ENCODE assay signal across 9 cellular contexts in the genomic region with DNA sequence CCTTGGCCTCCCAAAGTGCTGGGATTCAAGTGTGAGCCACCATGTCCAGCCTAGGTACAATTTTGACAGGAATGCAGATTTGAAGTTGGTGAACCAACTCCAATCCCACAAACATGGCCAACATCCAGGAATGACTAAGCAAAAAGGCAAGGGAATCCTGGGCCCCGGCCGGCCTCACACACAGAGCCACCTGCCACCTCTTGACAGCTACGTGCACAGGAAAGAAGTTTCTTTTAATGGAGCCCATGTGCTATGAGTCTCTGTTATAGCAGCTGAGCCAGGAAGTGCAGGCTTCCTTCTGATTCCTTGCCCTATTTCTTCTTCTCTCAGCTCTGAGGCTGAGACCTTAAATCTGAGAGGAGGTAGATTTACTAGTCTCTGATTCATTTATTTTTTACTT.
DNase-seq lines count a peak whose midpoint lies in the region; ATAC-seq and TF ChIP-seq lines count a peak whose summit lies in the region.
"Had no signal": no experiment of that assay in that cellular context is flagged by ENCODE, and none has a peak within 500 bp of the region (broad histone marks: within the 10 kb centered on the region; RNA-seq: fewer than 3 reads in every experiment).

No MANE protein-coding gene starts in this region.

- H3K9me3 Mint-ChIP-seq in memory B cell, result no peaks in the 10 kb centered on the region
- H3K9me3 Mint-ChIP-seq: brain had no signal

- ATAC-seq in memory B cell (ENCODE audit: low read depth) (no peak), HG03354 (IDR thresholded peaks at IDR 0.05; ENCODE audit: poor library complexity, severe bottlenecking, unreplicated experiment) (no peak), GM18517 (IDR thresholded peaks at IDR 0.05; ENCODE audit: unreplicated experiment) (no peak)

- peak overlapping the region; percentile 21 for H3K4me3 Mint-ChIP-seq in memory B cell
- H3K4me3 Mint-ChIP-seq: brain had no signal

- no peak overlapping the region for H3K4me3 ChIP-seq in astrocyte of the spinal cord (ENCODE audit: low read depth, low read length)

- H3K4me1 Mint-ChIP-seq in memory B cell, result peaks cover 28% of the 10 kb centered on the region

- no peak for TF ChIP-seq CTCF in astrocyte of the spinal cord (IDR thresholded peaks at IDR 0.05; ENCODE audit: low read depth, low read length)

- no peaks in the 10 kb centered on the region for H3K27me3 Mint-ChIP-seq in memory B cell

- DNase-seq in ELR (ENCODE audit: low read depth) (peak; percentile 87), HS-27A (ENCODE audit: low read depth) (peak; percentile 54), astrocyte of the spinal cord (ENCODE audit: low read depth, low spot score) (peak; percentile 86), memory B cell (ENCODE audit: low spot score in 2 of 2) (no peak), 8988T (no peak)
- DNase-seq in activated naive CD4-positive, alpha-beta T cell (lab: John Stamatoyannopoulos, UW), result no peak

- in situ Hi-C loops in astrocyte of the spinal cord (cut with HindIII; ENCODE audit: low sequenced_read_pairs), result no loop called here

- H3K27ac Mint-ChIP-seq in memory B cell, result no peak overlapping the region

- H3K36me3 Mint-ChIP-seq in memory B cell, result no peaks in the 10 kb centered on the region
- H3K36me3 Mint-ChIP-seq: brain had no signal

Comparison
In these comparisons a context has a peak if more than half of its experiments do, and no peak if none do; other contexts are left out.
1. DNase-seq: peak in ELR (single experiment), HS-27A (single experiment) and astrocyte of the spinal cord (single experiment); none in memory B cell (0 of 2), 8988T (single experiment) and activated naive CD4-positive, alpha-beta T cell (0 of 4).